In the genomic region with DNA sequence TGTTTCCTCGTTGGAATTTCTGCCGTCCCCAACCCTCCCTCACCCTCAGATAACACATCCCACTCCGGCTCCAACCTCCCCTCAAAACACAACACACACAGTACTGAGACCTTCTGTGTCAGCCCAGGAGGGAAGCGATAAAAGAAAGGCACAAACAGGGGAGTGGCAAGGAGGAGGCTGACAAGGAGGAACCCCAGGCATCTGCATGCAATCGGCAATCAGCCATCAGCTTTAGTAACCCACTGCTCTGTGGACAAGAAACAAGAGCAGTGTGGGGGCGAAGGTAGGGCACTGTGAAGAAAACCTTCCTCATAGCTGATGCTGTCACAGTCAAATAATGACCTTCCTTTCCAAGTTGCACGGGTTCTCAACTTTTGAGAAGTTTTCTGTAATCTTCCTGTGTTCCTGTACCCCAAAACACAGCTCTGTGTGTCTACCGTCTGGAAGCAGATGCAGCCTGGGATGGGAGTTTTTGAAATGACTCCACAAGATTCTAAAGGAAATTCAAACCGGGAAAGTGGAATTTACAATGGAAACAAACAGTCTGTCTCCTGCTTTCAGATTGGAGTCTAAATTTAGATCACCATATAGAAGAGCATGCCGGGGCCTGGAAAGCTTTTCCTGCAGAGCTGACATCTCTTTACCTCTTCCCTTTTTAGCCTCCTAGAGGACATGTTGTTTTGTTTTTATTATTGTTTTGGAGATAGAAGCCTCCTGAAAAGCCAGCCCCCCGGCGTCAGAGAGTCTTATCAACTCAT, we compare ENCODE assay signal across 11 cellular contexts. TPM values are rescaled to one million over a fixed set of nuclear protein-coding genes. Genes with fewer than 3 reads are reported as not detected.
DNase-seq lines count a peak whose midpoint lies in the region; ATAC-seq, FAIRE-seq and TF ChIP-seq lines count a peak whose summit lies in the region.
"Had no signal": no experiment of that assay in that cellular context is flagged by ENCODE, and none has a peak within 500 bp of the region (broad histone marks: within the 10 kb centered on the region; RNA-seq: fewer than 3 reads in every experiment).

No MANE protein-coding gene starts in this region.

- H3K9me3 Mint-ChIP-seq in endothelial cell (ENCODE audit: unreplicated experiment) (no peaks in the 10 kb centered on the region), mesothelial cell of epicardium (no peaks in the 10 kb centered on the region)

- H3K27ac Mint-ChIP-seq in endothelial cell (ENCODE audit: unreplicated experiment) (peak overlapping the region; percentile 92), mesothelial cell of epicardium (peak overlapping the region; percentile 92)

- TF ChIP-seq CTCF in endothelial cell (IDR thresholded peaks at IDR 0.05; ENCODE audit: unreplicated experiment), result no peak
- TF ChIP-seq CTCF in mesothelial cell of epicardium (IDR thresholded peaks at IDR 0.05; ENCODE audit: unreplicated experiment), result no peak
- no peak for TF ChIP-seq CTCF in upper lobe of left lung (IDR thresholded peaks at IDR 0.05)
- no peak for TF ChIP-seq CTCF in tibial nerve (IDR thresholded peaks at IDR 0.05)
- TF ChIP-seq CTCF in pancreas (IDR thresholded peaks at IDR 0.05), result no peak

- ATAC-seq in upper lobe of left lung (ENCODE audit: low FRiP score in 2 of 2), result no peak
- ATAC-seq in pancreas, result no peak
- ATAC-seq in GM18867 (IDR thresholded peaks at IDR 0.05; ENCODE audit: unreplicated experiment), result no peak

- H3K36me3 Mint-ChIP-seq in endothelial cell (ENCODE audit: low read depth, unreplicated experiment) (no peaks in the 10 kb centered on the region), mesothelial cell of epicardium (no peaks in the 10 kb centered on the region)

- H3K27me3 ChIP-seq in SJSA1 (replicated peaks) (no peaks in the 10 kb centered on the region), upper lobe of left lung (no peaks in the 10 kb centered on the region), tibial nerve (no peaks in the 10 kb centered on the region), pancreas (no peaks in the 10 kb centered on the region)

- H3K27ac ChIP-seq in SJSA1 (peak overlapping the region; percentile 63), upper lobe of left lung (peak overlapping the region in 3 of 4 donors; percentile 55 to 62 (median 62)), tibial nerve (peak overlapping the region in 2 of 4 donors; percentile 33 to 52), pancreas (no peak overlapping the region)

- no peak overlapping the region for H3K4me3 Mint-ChIP-seq in endothelial cell (ENCODE audit: unreplicated experiment)
- no peak overlapping the region for H3K4me3 Mint-ChIP-seq in mesothelial cell of epicardium

- no peak overlapping the region for H3K4me3 ChIP-seq in SJSA1
- no peak overlapping the region for H3K4me3 ChIP-seq in upper lobe of left lung
- H3K4me3 ChIP-seq in tibial nerve, result no peak overlapping the region
- no peak overlapping the region for H3K4me3 ChIP-seq in pancreas

- H3K27me3 Mint-ChIP-seq in endothelial cell (ENCODE audit: unreplicated experiment) (peaks cover 3% of the 10 kb centered on the region), mesothelial cell of epicardium (ENCODE audit: low read depth) (no peaks in the 10 kb centered on the region)

- no peak for FAIRE-seq in pancreas (lab: Jason Lieb, UNC)
- FAIRE-seq: GM18507 had no signal

- intact Hi-C loops in pancreas (cut with DNase I), result no loop called here

- DNase-seq in SJSA1 (ENCODE audit: low read depth in 1 of 2, low spot score in 2 of 2) (peak in 1 of 2 experiments; percentile 60), endothelial cell (ENCODE audit: low spot score) (no peak), mesothelial cell of epicardium (ENCODE audit: low spot score in 2 of 2, unreplicated experiment in 2 of 2) (no peak), upper lobe of left lung (no peak), tibial nerve (ENCODE audit: low spot score in 2 of 2) (no peak), pancreas (no peak)
- DNase-seq: islet precursor cell, NCI-H1092 treated with DMSO at 0.1 percent for 48 hours, NCI-H69 had no signal

- H3K4me1 ChIP-seq in SJSA1 (replicated peaks), result peaks cover 49% of the 10 kb centered on the region
- peaks cover 2 to 7% (median 4%) of the 10 kb centered on the region in 4 donors for H3K4me1 ChIP-seq in upper lobe of left lung
- H3K4me1 ChIP-seq in tibial nerve, result peaks cover 0 to 25% (median 4%) of the 10 kb centered on the region in 4 donors
- H3K4me1 ChIP-seq in pancreas, result no peaks in the 10 kb centered on the region

- WGBS in upper lobe of left lung, 2 donors, result 31 to 34% methylated on average over 12 of the region's 12 CpGs
- 24% methylated on average over 12 of the region's 12 CpGs for WGBS in tibial nerve, 2 donors
- WGBS in pancreas, 2 donors, result 59 to 60% methylated on average over 12 of the region's 12 CpGs

- peaks cover 17% of the 10 kb centered on the region for H3K4me1 Mint-ChIP-seq in endothelial cell (ENCODE audit: unreplicated experiment)
- H3K4me1 Mint-ChIP-seq in mesothelial cell of epicardium, result peaks cover 35% of the 10 kb centered on the region

- TF ChIP-seq EP300 in upper lobe of left lung (IDR thresholded peaks at IDR 0.05), result no peak
- TF ChIP-seq EP300 in tibial nerve (IDR thresholded peaks at IDR 0.05), result no peak

- H3K9me3 ChIP-seq in SJSA1 (replicated peaks) (no peaks in the 10 kb centered on the region), upper lobe of left lung (no peaks in the 10 kb centered on the region), tibial nerve (no peaks in the 10 kb centered on the region), pancreas (no peaks in the 10 kb centered on the region)

- H3K36me3 ChIP-seq in SJSA1 (no peaks in the 10 kb centered on the region), upper lobe of left lung (no peaks in the 10 kb centered on the region), tibial nerve (no peaks in the 10 kb centered on the region), pancreas (no peaks in the 10 kb centered on the region)

- no peak for TF ChIP-seq POLR2A in upper lobe of left lung (IDR thresholded peaks at IDR 0.05)
- TF ChIP-seq POLR2A in tibial nerve (IDR thresholded peaks at IDR 0.05), result no peak

RNA-seq across cellular contexts. Expression of a gene that starts 16.4 kb away (rescaled TPM):
- 13.7 and 21.0 TPM in 2 replicates for total RNA-seq in SJSA1 (2014; rRNA removed; shearing (Covaris generic))
- total RNA-seq in endothelial cell (ENCODE audit: unreplicated experiment) (26.1 TPM), mesothelial cell of epicardium (39.3 to 44.9 TPM (median 42.2 TPM) in 3 replicates), upper lobe of left lung (100 to 1,000 TPM in 1 of 6 donors, 10 to 100 TPM in 5; 37.7 to 105 (median 57.3) TPM), tibial nerve (10 to 100 TPM; 22.7 to 29.3 (median 25.8) TPM), pancreas (10 to 100 TPM in 5 of 6 donors, 1 to 10 TPM in 1; 9.9 to 23.0 (median 13.7) TPM)
- polyA plus RNA-seq in pancreas, result 1 to 10 TPM; 5.1 to 8.2 TPM

Comparison
In these comparisons a context has a peak if more than half of its experiments do, and no peak if none do; other contexts are left out.
1. H3K27ac ChIP-seq: peak in SJSA1 (single experiment) and upper lobe of left lung (3 of 4); none in pancreas (0 of 4).